18 cellular contexts compared by ENCODE assay signal in the genomic region with DNA sequence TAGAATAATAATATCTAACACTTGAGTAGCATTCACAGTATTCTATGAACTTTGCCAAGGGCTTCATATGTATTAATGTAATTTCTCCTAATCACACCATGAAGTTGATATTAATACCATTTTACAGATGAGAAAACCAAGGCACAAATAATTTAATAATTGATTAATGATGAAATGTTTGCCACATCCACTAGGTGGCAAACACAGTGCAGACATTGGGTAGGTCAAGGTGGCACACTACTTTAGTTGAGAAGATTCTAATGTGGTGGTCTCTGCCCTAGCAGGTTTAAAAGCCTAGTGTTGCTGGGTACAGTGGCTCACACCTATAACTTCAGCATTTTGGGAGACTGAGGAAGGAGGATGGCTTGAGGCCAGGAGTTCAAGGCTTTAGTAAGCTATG.
DNase-seq lines count a peak whose midpoint lies in the region; ATAC-seq and TF ChIP-seq lines count a peak whose summit lies in the region.
"Had no signal": no experiment of that assay in that cellular context is flagged by ENCODE, and none has a peak within 500 bp of the region (broad histone marks: within the 10 kb centered on the region; RNA-seq: fewer than 3 reads in every experiment).

No MANE protein-coding gene starts in this region.

- no peaks in the 10 kb centered on the region for H4K20me1 ChIP-seq in SU-DHL-6 (ENCODE audit: low read depth, low read length)

- H3K9me2 ChIP-seq in SU-DHL-6 (replicated peaks; ENCODE audit: insufficient read depth, low read length) = no peaks in the 10 kb centered on the region

- no peaks in the 10 kb centered on the region for H3K9me3 ChIP-seq in SU-DHL-6 (ENCODE audit: insufficient read depth, low read length)
- H3K9me3 ChIP-seq: Caco-2, pancreas, upper lobe of right lung had no signal

- no peak overlapping the region for H3K27ac Mint-ChIP-seq in glutamatergic neuron (ENCODE audit: unreplicated experiment)
- H3K27ac Mint-ChIP-seq: activated CD4-positive, alpha-beta T cell treated with anti-CD3 and anti-CD28 coated beads for 36 hours; naive B cell had no signal

- DNase-seq in H7 (peak; percentile 6), glutamatergic neuron (no peak), dermis blood vessel endothelial cell (no peak), NCI-H2171 (lab: John Stamatoyannopoulos, UW) (no peak), NCI-H748 treated with DMSO at 0.1 percent for 48 hours (lab: John Stamatoyannopoulos, UW) (no peak)
- DNase-seq: activated CD4-positive, alpha-beta T cell treated with anti-CD3 and anti-CD28 coated beads for 36 hours; Caco-2; central memory CD4-positive, alpha-beta T cell; effector CD4-positive, alpha-beta T cell; islet precursor cell; naive B cell; NCI-H2081 treated with DMSO at 0.1 percent for 48 hours; NCI-H526 treated with DMSO at 0.1 percent for 48 hours; pancreas; upper lobe of right lung had no signal

- peak; percentile 40 for TF ChIP-seq CTCF in C4-2B (conservative IDR thresholded peaks at IDR 0.05)
- TF ChIP-seq CTCF in SU-DHL-6 (IDR thresholded peaks at IDR 0.05; ENCODE audit: insufficient read depth, low read length, poor library complexity, severe bottlenecking) = peak; percentile 19
- peak; percentile 37 for TF ChIP-seq CTCF in glutamatergic neuron (IDR thresholded peaks at IDR 0.05; ENCODE audit: partially characterized antibody, unreplicated experiment)

- no peaks in the 10 kb centered on the region for H3K9me3 Mint-ChIP-seq in glutamatergic neuron (ENCODE audit: unreplicated experiment)

- H3K27me3 ChIP-seq in H7 (ENCODE audit: control insufficient read depth, insufficient read depth, low read length) (no peaks in the 10 kb centered on the region), SU-DHL-6 (ENCODE audit: low read length) (no peaks in the 10 kb centered on the region)
- H3K27me3 ChIP-seq: pancreas, upper lobe of right lung had no signal

- H3K27ac ChIP-seq in C4-2B (no peak overlapping the region), SU-DHL-6 (ENCODE audit: low read depth, low read length) (no peak overlapping the region)
- H3K27ac ChIP-seq: pancreas, upper lobe of right lung had no signal

- ATAC-seq in HG03280 (IDR thresholded peaks at IDR 0.05; ENCODE audit: unreplicated experiment) = no peak
- ATAC-seq: activated CD4-positive, alpha-beta T cell treated with anti-CD3 and anti-CD28 coated beads for 36 hours; pancreas; upper lobe of right lung had no signal

- no peak overlapping the region for H3K9ac ChIP-seq in SU-DHL-6 (ENCODE audit: low read length)

- H3K27me3 Mint-ChIP-seq in glutamatergic neuron (ENCODE audit: unreplicated experiment) = no peaks in the 10 kb centered on the region

- H3K36me3 Mint-ChIP-seq in glutamatergic neuron (ENCODE audit: unreplicated experiment) = peaks cover 5% of the 10 kb centered on the region

- no peak overlapping the region for H3K4me2 ChIP-seq in SU-DHL-6 (ENCODE audit: low read depth, low read length, poor library complexity, severe bottlenecking)

- no peak overlapping the region for H2AFZ ChIP-seq in SU-DHL-6 (ENCODE audit: low read depth, low read length, severe bottlenecking)

- no peaks in the 10 kb centered on the region for H3K79me2 ChIP-seq in SU-DHL-6 (ENCODE audit: insufficient read depth, low read length)

- no peaks in the 10 kb centered on the region for H3K4me1 Mint-ChIP-seq in glutamatergic neuron (ENCODE audit: low read depth, unreplicated experiment)
- H3K4me1 Mint-ChIP-seq: activated CD4-positive, alpha-beta T cell treated with anti-CD3 and anti-CD28 coated beads for 36 hours; naive B cell had no signal

- H3K4me3 ChIP-seq in H7 (ENCODE audit: insufficient read depth, low read depth, low read length) (no peak overlapping the region), SU-DHL-6 (ENCODE audit: insufficient read depth, low read length, poor library complexity, severe bottlenecking) (no peak overlapping the region)
- H3K4me3 ChIP-seq: pancreas, upper lobe of right lung had no signal

- H3K4me3 Mint-ChIP-seq in glutamatergic neuron (ENCODE audit: unreplicated experiment) = no peak overlapping the region
- H3K4me3 Mint-ChIP-seq: activated CD4-positive, alpha-beta T cell treated with anti-CD3 and anti-CD28 coated beads for 36 hours; naive B cell had no signal

- no peaks in the 10 kb centered on the region for H3K36me3 ChIP-seq in H7 (replicated peaks; ENCODE audit: control insufficient read depth, insufficient read depth, low read length)
- H3K36me3 ChIP-seq in SU-DHL-6 (ENCODE audit: low read length) = no peaks in the 10 kb centered on the region
- H3K36me3 ChIP-seq: pancreas, upper lobe of right lung had no signal

- H3F3A ChIP-seq in SU-DHL-6 (ENCODE audit: insufficient read depth) = no peaks in the 10 kb centered on the region
